8 cellular contexts compared by ENCODE assay signal in genomic region chr15:79310612-79310984, GRCh38.
A peak's percentile ranks its signal among the peaks of the same experiment; 100 is the strongest.
DNase-seq lines count a peak whose midpoint lies in the region; ATAC-seq and TF ChIP-seq lines count a peak whose summit lies in the region.

No MANE protein-coding gene starts in this region.

- H3K36me3 ChIP-seq in muscle layer of colon (ENCODE audit: insufficient read depth, low read length) = peaks cover 19% of the 10 kb centered on the region

- DNase-seq in T-helper 1 cell (no peak), NOMO-1 treated with DMSO at 0.1 percent for 48 hours (lab: John Stamatoyannopoulos, UW; ENCODE audit: unreplicated experiment) (peak; percentile 57), choroid plexus epithelial cell (ENCODE audit: low read depth) (peak; percentile 45), NCI-H345 (lab: John Stamatoyannopoulos, UW) (no peak), UCSD-AML1 (lab: John Stamatoyannopoulos, UW; ENCODE audit: unreplicated experiment) (no peak)

- H3K4me1 ChIP-seq in muscle layer of colon (ENCODE audit: insufficient read depth, low read length) = peaks cover 11% of the 10 kb centered on the region

- H3K27ac Mint-ChIP-seq in T-helper 1 cell treated with Interleukin-12 subunit alpha and Interleukin-12 subunit beta and Interleukin-4 antibody, amounts not matched to agents 30 μg/mL and 1 μg/mL, for 36 hours = peak overlapping the region; percentile 65

- peaks cover 19% of the 10 kb centered on the region for H3K27me3 Mint-ChIP-seq in T-helper 1 cell treated with Interleukin-12 subunit alpha and Interleukin-12 subunit beta and Interleukin-4 antibody, amounts not matched to agents 30 μg/mL and 1 μg/mL, for 36 hours (ENCODE audit: low read depth)

- peaks cover 22% of the 10 kb centered on the region for H3K36me3 Mint-ChIP-seq in T-helper 1 cell treated with Interleukin-12 subunit alpha and Interleukin-12 subunit beta and Interleukin-4 antibody, amounts not matched to agents 30 μg/mL and 1 μg/mL, for 36 hours (ENCODE audit: low read depth)

- H3K4me1 Mint-ChIP-seq in T-helper 1 cell treated with Interleukin-12 subunit alpha and Interleukin-12 subunit beta and Interleukin-4 antibody, amounts not matched to agents 30 μg/mL and 1 μg/mL, for 36 hours (ENCODE audit: low read depth) = peaks cover 21% of the 10 kb centered on the region

- H3K4me3 Mint-ChIP-seq in T-helper 1 cell treated with Interleukin-12 subunit alpha and Interleukin-12 subunit beta and Interleukin-4 antibody, amounts not matched to agents 30 μg/mL and 1 μg/mL, for 36 hours = peak overlapping the region; percentile 84

- H3K4me3 ChIP-seq in choroid plexus epithelial cell (ENCODE audit: low read depth, low read length) (peak overlapping the region; percentile 90), muscle layer of colon (ENCODE audit: low read depth in 1 of 2, low read length in 2 of 2) (peak overlapping the region; percentile 16 to 36)

- no peaks in the 10 kb centered on the region for H3K9me3 Mint-ChIP-seq in T-helper 1 cell treated with Interleukin-12 subunit alpha and Interleukin-12 subunit beta and Interleukin-4 antibody, amounts not matched to agents 30 μg/mL and 1 μg/mL, for 36 hours

- no peak overlapping the region for H3K9ac ChIP-seq in muscle layer of colon (ENCODE audit: low read length)

- H3K9me3 ChIP-seq in muscle layer of colon (ENCODE audit: low read length) = no peaks in the 10 kb centered on the region

- H3K27me3 ChIP-seq in muscle layer of colon (ENCODE audit: control insufficient read depth in 1 of 2, insufficient read depth in 2 of 2, low read length in 2 of 2) = no peaks in the 10 kb centered on the region

- peak; percentile 33 for ATAC-seq in HG02870 (IDR thresholded peaks at IDR 0.05; ENCODE audit: unreplicated experiment)

- no peak for TF ChIP-seq CTCF in choroid plexus epithelial cell (conservative IDR thresholded peaks at IDR 0.05; ENCODE audit: low read depth, low read length)

- H3K27ac ChIP-seq in muscle layer of colon (ENCODE audit: low read depth, low read length) = no peak overlapping the region

Comparison
In these comparisons a context has a peak if more than half of its experiments do, and no peak if none do; other contexts are left out.
1. DNase-seq: peak in NOMO-1 treated with DMSO at 0.1 percent for 48 hours (single experiment) and choroid plexus epithelial cell (single experiment); none in T-helper 1 cell (0 of 5), NCI-H345 (single experiment) and UCSD-AML1 (single experiment).